12 cellular contexts compared by ENCODE assay signal in genomic region chr1:54328117-54328636, GRCh38.
DNase-seq lines count a peak whose midpoint lies in the region; ATAC-seq and TF ChIP-seq lines count a peak whose summit lies in the region.
"Had no signal": no experiment of that assay in that cellular context is flagged by ENCODE, and none has a peak within 500 bp of the region (broad histone marks: within the 10 kb centered on the region; RNA-seq: fewer than 3 reads in every experiment).

No MANE protein-coding gene starts in this region.

- TF ChIP-seq CTCF in endodermal cell (conservative IDR thresholded peaks at IDR 0.05) (no peak), nephron (IDR thresholded peaks at IDR 0.05; ENCODE audit: unreplicated experiment in 3 of 3) (no peak), upper lobe of right lung (IDR thresholded peaks at IDR 0.05) (no peak)

- H3K4me1 ChIP-seq in endodermal cell (ENCODE audit: control insufficient read depth, insufficient read depth, low read length) (peaks cover 74% of the 10 kb centered on the region), upper lobe of right lung (peaks cover 73% of the 10 kb centered on the region), SJCRH30 (peaks cover 58% of the 10 kb centered on the region)

- H3K9me3 Mint-ChIP-seq in activated naive CD4-positive, alpha-beta T cell treated with anti-CD3 and anti-CD28 coated beads, Interleukin-2, amount 10 ng/mL, durations not matched to agents 7 days and 5 days = no peaks in the 10 kb centered on the region
- no peaks in the 10 kb centered on the region for H3K9me3 Mint-ChIP-seq in activated naive CD4-positive, alpha-beta T cell treated with anti-CD3 and anti-CD28 coated beads, Interleukin-2, amount 50 U/mL, for 72 hours
- H3K9me3 Mint-ChIP-seq in endodermal cell (no peaks in the 10 kb centered on the region), nephron (no peaks in the 10 kb centered on the region)

- H3K27me3 ChIP-seq in endodermal cell (ENCODE audit: control insufficient read depth, insufficient read depth, low read length, poor library complexity, severe bottlenecking) (no peaks in the 10 kb centered on the region), upper lobe of right lung (no peaks in the 10 kb centered on the region), SJCRH30 (no peaks in the 10 kb centered on the region)

- peaks cover 6% of the 10 kb centered on the region for H3K36me3 Mint-ChIP-seq in activated naive CD4-positive, alpha-beta T cell treated with anti-CD3 and anti-CD28 coated beads, Interleukin-2, amount 10 ng/mL, durations not matched to agents 7 days and 5 days
- H3K36me3 Mint-ChIP-seq in activated naive CD4-positive, alpha-beta T cell treated with anti-CD3 and anti-CD28 coated beads, Interleukin-2, amount 50 U/mL, for 72 hours = no peaks in the 10 kb centered on the region
- H3K36me3 Mint-ChIP-seq in endodermal cell (ENCODE audit: low read depth) (peaks cover 24% of the 10 kb centered on the region), nephron (ENCODE audit: low read depth) (peaks cover 3% of the 10 kb centered on the region)

- no peak overlapping the region for H3K4me3 Mint-ChIP-seq in activated naive CD4-positive, alpha-beta T cell treated with anti-CD3 and anti-CD28 coated beads, Interleukin-2, amount 10 ng/mL, durations not matched to agents 7 days and 5 days
- no peak overlapping the region for H3K4me3 Mint-ChIP-seq in endodermal cell
- H3K4me3 Mint-ChIP-seq in nephron = peak overlapping the region; percentile 35 to 50 (median 47)

- no peak for DNase-seq in activated naive CD4-positive, alpha-beta T cell treated with anti-CD3 and anti-CD28 coated beads, Interleukin-2, amount 10 ng/mL, durations not matched to agents 7 days and 5 days
- DNase-seq in activated naive CD4-positive, alpha-beta T cell treated with anti-CD3 and anti-CD28 coated beads, Interleukin-2, amount 50 U/mL, for 72 hours (ENCODE audit: low spot score in 2 of 2) = no peak
- DNase-seq in endodermal cell = peak; percentile 59
- no peak for DNase-seq in upper lobe of right lung
- no peak for DNase-seq in SJCRH30
- no peak for DNase-seq in DMS114 treated with DMSO at 0.1 percent for 48 hours (lab: John Stamatoyannopoulos, UW; ENCODE audit: unreplicated experiment)
- DNase-seq in NCI-H1694 treated with DMSO at 0.1 percent for 48 hours (lab: John Stamatoyannopoulos, UW) = no peak
- DNase-seq: activated CD4-positive, alpha-beta T cell treated with anti-CD3 and anti-CD28 coated beads, Interleukin-2, amount 50 U/mL, for 1 hour; activated naive CD4-positive, alpha-beta T cell treated with Interleukin-2 at 50 U/mL for 16 hours; DMS153; stimulated activated CD4-positive, alpha-beta T cell treated with anti-CD3 and anti-CD28 coated beads, Interleukin-15, amount 100 ng/mL, for 24 hours had no signal

- no peaks in the 10 kb centered on the region for H3K27me3 Mint-ChIP-seq in activated naive CD4-positive, alpha-beta T cell treated with anti-CD3 and anti-CD28 coated beads, Interleukin-2, amount 10 ng/mL, durations not matched to agents 7 days and 5 days
- H3K27me3 Mint-ChIP-seq in endodermal cell (ENCODE audit: insufficient read depth) (no peaks in the 10 kb centered on the region), nephron (ENCODE audit: low read depth) (no peaks in the 10 kb centered on the region)

- no peak overlapping the region for H3K9ac ChIP-seq in endodermal cell (ENCODE audit: extremely low read depth, low read length, poor library complexity, severe bottlenecking)

- ATAC-seq in activated naive CD4-positive, alpha-beta T cell treated with anti-CD3 and anti-CD28 coated beads, Interleukin-2, amount 50 U/mL, for 72 hours = no peak
- no peak for ATAC-seq in upper lobe of right lung

- WGBS in endodermal cell (ENCODE audit: insufficient coverage in 1 of 2, insufficient read length in 1 of 2), 2 experiments = 82 to 87% methylated on average over 6 to 11 of the region's 11 CpGs

- peaks cover 12% of the 10 kb centered on the region for H3K4me1 Mint-ChIP-seq in activated naive CD4-positive, alpha-beta T cell treated with anti-CD3 and anti-CD28 coated beads, Interleukin-2, amount 10 ng/mL, durations not matched to agents 7 days and 5 days
- H3K4me1 Mint-ChIP-seq in endodermal cell (peaks cover 98% of the 10 kb centered on the region), nephron (peaks cover 98% of the 10 kb centered on the region)

- H3K36me3 ChIP-seq in endodermal cell (ENCODE audit: control insufficient read depth, insufficient read depth, low read length) (peaks cover 71% of the 10 kb centered on the region), upper lobe of right lung (no peaks in the 10 kb centered on the region), SJCRH30 (no peaks in the 10 kb centered on the region)

- CTCF ChIA-PET in activated naive CD4-positive, alpha-beta T cell treated with anti-CD3 and anti-CD28 coated beads, Interleukin-2, amount 10 ng/mL, durations not matched to agents 7 days and 5 days (lab: Charles Lee) = no interaction called here

- H3K27ac Mint-ChIP-seq in activated naive CD4-positive, alpha-beta T cell treated with anti-CD3 and anti-CD28 coated beads, Interleukin-2, amount 10 ng/mL, durations not matched to agents 7 days and 5 days = peak overlapping the region; percentile 35
- peak overlapping the region in 1 of 2 donors; percentile 92 for H3K27ac Mint-ChIP-seq in activated naive CD4-positive, alpha-beta T cell treated with anti-CD3 and anti-CD28 coated beads, Interleukin-2, amount 50 U/mL, for 72 hours
- peak overlapping the region; percentile 68 for H3K27ac Mint-ChIP-seq in endodermal cell
- H3K27ac Mint-ChIP-seq in nephron = peak overlapping the region; percentile 94 to 98 (median 97)

- H3K4me3 ChIP-seq in endodermal cell (ENCODE audit: low read length) (no peak overlapping the region), upper lobe of right lung (no peak overlapping the region), SJCRH30 (no peak overlapping the region)

- intact Hi-C loops in upper lobe of right lung (cut with DNase I) = no loop called here

- H3K9me3 ChIP-seq in endodermal cell (ENCODE audit: control insufficient read depth, low read length) (no peaks in the 10 kb centered on the region), upper lobe of right lung (no peaks in the 10 kb centered on the region), SJCRH30 (replicated peaks) (no peaks in the 10 kb centered on the region)

- H3K27ac ChIP-seq in endodermal cell (ENCODE audit: low read depth, low read length) = peak overlapping the region; percentile 70
- peak overlapping the region; percentile 51 for H3K27ac ChIP-seq in upper lobe of right lung
- no peak overlapping the region for H3K27ac ChIP-seq in SJCRH30

Comparison
In these comparisons a context has a peak if more than half of its experiments do, and no peak if none do; other contexts are left out.
1. H3K4me3 Mint-ChIP-seq: peak in nephron (3 of 3); none in activated naive CD4-positive, alpha-beta T cell treated with anti-CD3 and anti-CD28 coated beads, Interleukin-2, amount 10 ng/mL, durations not matched to agents 7 days and 5 days (single experiment) and endodermal cell (single experiment).